Comparison of ENCODE assay signal across 1 cellular context in genomic region chr3:125191730-125192129, GRCh38.
TF ChIP-seq lines count a peak whose summit lies in the region.

No MANE protein-coding gene starts in this region.

TF ChIP-seq in H1, 55 proteins besides CTCF, POLR2A, EP300 and RAD21:
- TF ChIP-seq ASH2L (IDR thresholded peaks at IDR 0.05; ENCODE audit: low read length) (no peak), NANOG (IDR thresholded peaks at IDR 0.05; ENCODE audit: insufficient read depth, low read depth, low read length, poor library complexity, severe bottlenecking) (no peak), ATF2 (IDR thresholded peaks at IDR 0.05; ENCODE audit: low read length) (no peak), CBX5 (IDR thresholded peaks at IDR 0.05; ENCODE audit: low read depth, low read length) (no peak), JUND (IDR thresholded peaks at IDR 0.05; ENCODE audit: low read length) (no peak), EZH2 (IDR thresholded peaks at IDR 0.05; ENCODE audit: low read depth, low read length, severe bottlenecking) (no peak), POU5F1 (IDR thresholded peaks at IDR 0.05; ENCODE audit: low read depth, low read length) (no peak), RFX5 (IDR thresholded peaks at IDR 0.05; ENCODE audit: borderline replicate concordance, low read depth, low read length) (no peak), NRF1 (IDR thresholded peaks at IDR 0.05; ENCODE audit: low read depth, low read length) (no peak), JUN (IDR thresholded peaks at IDR 0.05; ENCODE audit: low read depth, low read length) (no peak), EGR1 (IDR thresholded peaks at IDR 0.05; ENCODE audit: borderline replicate concordance, low read depth, low read length) (no peak), KDM4A (IDR thresholded peaks at IDR 0.05; ENCODE audit: low read depth, low read length, severe bottlenecking) (no peak), SIX5 (IDR thresholded peaks at IDR 0.05; ENCODE audit: low read depth, low read length) (no peak), CHD2 (IDR thresholded peaks at IDR 0.05; ENCODE audit: low read length) (no peak), TAF7 (optimal IDR thresholded peaks at IDR 0.05; ENCODE audit: borderline replicate concordance, low read depth, low read length) (no peak), PHF8 (conservative IDR thresholded peaks at IDR 0.05; ENCODE audit: low read depth, low read length) (no peak), HDAC2 (IDR thresholded peaks at IDR 0.05; ENCODE audit: borderline replicate concordance in 1 of 2, low read depth in 2 of 2, low read length in 2 of 2) (no peak), BCL11A (IDR thresholded peaks at IDR 0.05; ENCODE audit: low read depth in 2 of 2, low read length in 2 of 2) (no peak), POLR2AphosphoS5 (IDR thresholded peaks at IDR 0.05; ENCODE audit: low read depth, low read length) (no peak), SIN3A (conservative IDR thresholded peaks at IDR 0.05 in 1 of 2, IDR thresholded peaks at IDR 0.05 in 1 of 2; ENCODE audit: low read depth in 1 of 2, low read length in 2 of 2) (no peak)
